1 cellular context compared by ENCODE assay signal in the genomic region with DNA sequence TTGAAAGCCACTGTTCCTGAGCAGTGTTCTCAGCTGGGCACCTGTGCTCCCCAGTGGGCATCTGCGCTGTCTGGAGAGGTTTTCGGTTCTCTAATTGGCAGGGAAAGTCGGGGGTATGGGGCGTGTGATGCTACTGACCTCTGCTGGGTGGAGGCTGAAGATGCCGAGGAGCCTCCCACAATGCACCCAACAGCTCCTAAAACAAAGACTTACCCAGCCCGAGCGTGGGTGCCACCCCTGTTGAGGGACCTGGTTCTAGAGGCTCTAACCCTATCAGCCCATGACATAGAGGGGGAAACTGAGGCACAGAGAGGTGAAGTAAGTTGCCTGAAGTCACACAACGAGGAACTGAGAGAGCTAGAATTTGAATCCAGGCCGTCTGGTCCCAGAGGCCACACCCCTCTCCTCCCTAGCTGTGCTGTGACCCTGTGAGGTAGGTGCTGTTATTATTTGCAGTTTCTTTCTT.
TF ChIP-seq lines count a peak whose summit lies in the region.

No MANE protein-coding gene starts in this region.

TF ChIP-seq in K562, 482 proteins besides CTCF, POLR2A, EP300 and RAD21 (continued from another document):
- TF ChIP-seq, protein P1, sequence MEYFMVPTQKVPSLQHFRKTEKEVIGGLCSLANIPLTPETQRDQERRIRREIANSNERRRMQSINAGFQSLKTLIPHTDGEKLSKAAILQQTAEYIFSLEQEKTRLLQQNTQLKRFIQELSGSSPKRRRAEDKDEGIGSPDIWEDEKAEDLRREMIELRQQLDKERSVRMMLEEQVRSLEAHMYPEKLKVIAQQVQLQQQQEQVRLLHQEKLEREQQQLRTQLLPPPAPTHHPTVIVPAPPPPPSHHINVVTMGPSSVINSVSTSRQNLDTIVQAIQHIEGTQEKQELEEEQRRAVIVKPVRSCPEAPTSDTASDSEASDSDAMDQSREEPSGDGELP (CRISPR knock-in tag; IDR thresholded peaks at IDR 0.05; ENCODE audit: borderline replicate concordance) = 0 out of 2 replicates have a peak, but pooled peaks have one; percentile 23
- TF ChIP-seq BCOR (IDR thresholded peaks at IDR 0.05) = peak; percentile 46; the same call in 1 of the 2 replicates
- TF ChIP-seq, protein P2, sequence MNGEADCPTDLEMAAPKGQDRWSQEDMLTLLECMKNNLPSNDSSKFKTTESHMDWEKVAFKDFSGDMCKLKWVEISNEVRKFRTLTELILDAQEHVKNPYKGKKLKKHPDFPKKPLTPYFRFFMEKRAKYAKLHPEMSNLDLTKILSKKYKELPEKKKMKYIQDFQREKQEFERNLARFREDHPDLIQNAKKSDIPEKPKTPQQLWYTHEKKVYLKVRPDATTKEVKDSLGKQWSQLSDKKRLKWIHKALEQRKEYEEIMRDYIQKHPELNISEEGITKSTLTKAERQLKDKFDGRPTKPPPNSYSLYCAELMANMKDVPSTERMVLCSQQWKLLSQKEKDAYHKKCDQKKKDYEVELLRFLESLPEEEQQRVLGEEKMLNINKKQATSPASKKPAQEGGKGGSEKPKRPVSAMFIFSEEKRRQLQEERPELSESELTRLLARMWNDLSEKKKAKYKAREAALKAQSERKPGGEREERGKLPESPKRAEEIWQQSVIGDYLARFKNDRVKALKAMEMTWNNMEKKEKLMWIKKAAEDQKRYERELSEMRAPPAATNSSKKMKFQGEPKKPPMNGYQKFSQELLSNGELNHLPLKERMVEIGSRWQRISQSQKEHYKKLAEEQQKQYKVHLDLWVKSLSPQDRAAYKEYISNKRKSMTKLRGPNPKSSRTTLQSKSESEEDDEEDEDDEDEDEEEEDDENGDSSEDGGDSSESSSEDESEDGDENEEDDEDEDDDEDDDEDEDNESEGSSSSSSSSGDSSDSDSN (IDR thresholded peaks at IDR 0.05; ENCODE audit: borderline replicate concordance in 1 of 2, low read depth in 2 of 2, low read length in 2 of 2) = no peak
- TF ChIP-seq MTA2 (IDR thresholded peaks at IDR 0.05; ENCODE audit: low read depth) = no peak
- TF ChIP-seq ESRRA (IDR thresholded peaks at IDR 0.05; ENCODE audit: borderline replicate concordance, low read depth) = peak; percentile 21; the same call in 1 of the 2 replicates
- TF ChIP-seq KAT2B (IDR thresholded peaks at IDR 0.05; ENCODE audit: low read depth, low read length) = no peak
- TF ChIP-seq CTBP1 (IDR thresholded peaks at IDR 0.05; ENCODE audit: borderline replicate concordance) = peak; percentile 55
- TF ChIP-seq ZNF764 (CRISPR knock-in tag; IDR thresholded peaks at IDR 0.05; ENCODE audit: low read depth) = no peak
- TF ChIP-seq CCAR2 (IDR thresholded peaks at IDR 0.05; ENCODE audit: low read depth, low read length) = no peak
- TF ChIP-seq MAZ (CRISPR knock-in tag; conservative IDR thresholded peaks at IDR 0.05 in 1 of 2, IDR thresholded peaks at IDR 0.05 in 1 of 2) = peak in 1 of 2 experiments; percentile 45; a peak in 2 of 4 replicates
- TF ChIP-seq, protein P3, sequence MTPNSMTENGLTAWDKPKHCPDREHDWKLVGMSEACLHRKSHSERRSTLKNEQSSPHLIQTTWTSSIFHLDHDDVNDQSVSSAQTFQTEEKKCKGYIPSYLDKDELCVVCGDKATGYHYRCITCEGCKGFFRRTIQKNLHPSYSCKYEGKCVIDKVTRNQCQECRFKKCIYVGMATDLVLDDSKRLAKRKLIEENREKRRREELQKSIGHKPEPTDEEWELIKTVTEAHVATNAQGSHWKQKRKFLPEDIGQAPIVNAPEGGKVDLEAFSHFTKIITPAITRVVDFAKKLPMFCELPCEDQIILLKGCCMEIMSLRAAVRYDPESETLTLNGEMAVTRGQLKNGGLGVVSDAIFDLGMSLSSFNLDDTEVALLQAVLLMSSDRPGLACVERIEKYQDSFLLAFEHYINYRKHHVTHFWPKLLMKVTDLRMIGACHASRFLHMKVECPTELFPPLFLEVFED (CRISPR knock-in tag; conservative IDR thresholded peaks at IDR 0.05) = no peak
- no peak for TF ChIP-seq SMARCC2 (IDR thresholded peaks at IDR 0.05; ENCODE audit: low read depth)
